Comparison of ENCODE assay signal across 1 cellular context in genomic region chr15:67915374-67916050, GRCh38.
A peak's percentile ranks its signal among the peaks of the same experiment; 100 is the strongest.
TF ChIP-seq lines count a peak whose summit lies in the region.

No MANE protein-coding gene starts in this region.

TF ChIP-seq in HEK293, 187 proteins besides CTCF, POLR2A, EP300 and RAD21 (continued from another document):
- TF ChIP-seq FEZF1 (tag by site-specific recombination; IDR thresholded peaks at IDR 0.05) (peak; percentile 63), ZNF561 (tag by site-specific recombination; IDR thresholded peaks at IDR 0.05; ENCODE audit: borderline replicate concordance) (peak; percentile 70; the same call in 1 of the 2 replicates), ZNF335 (tag by site-specific recombination; conservative IDR thresholded peaks at IDR 0.05) (peak; percentile 87), YY1 (tag by site-specific recombination; IDR thresholded peaks at IDR 0.05) (peak; percentile 50; the same call in 1 of the 2 replicates), ZNF341 (tag by site-specific recombination; IDR thresholded peaks at IDR 0.05; ENCODE audit: low read depth) (peak; percentile 82), ZSCAN16 (tag by site-specific recombination; IDR thresholded peaks at IDR 0.05) (0 out of 2 replicates have a peak, but pooled peaks have one; percentile 30), ZNF843 (tag by site-specific recombination; IDR thresholded peaks at IDR 0.05) (no peak), ZNF24 (tag by site-specific recombination; IDR thresholded peaks at IDR 0.05) (0 out of 2 replicates have a peak, but pooled peaks have one; percentile 50), ZNF514 (tag by site-specific recombination; IDR thresholded peaks at IDR 0.05) (no peak), ZSCAN30 (tag by site-specific recombination; IDR thresholded peaks at IDR 0.05) (peak; percentile 49; the same call in 1 of the 2 replicates), ZBTB21 (tag by site-specific recombination; IDR thresholded peaks at IDR 0.05) (peak; percentile 10; the same call in 1 of the 2 replicates), ZFP69B (tag by site-specific recombination; IDR thresholded peaks at IDR 0.05) (no peak), ZNF366 (tag by site-specific recombination; conservative IDR thresholded peaks at IDR 0.05) (no peak), WT1 (tag by site-specific recombination; IDR thresholded peaks at IDR 0.05) (peak; percentile 56), ZNF544 (tag by site-specific recombination; IDR thresholded peaks at IDR 0.05) (no peak), YY2 (tag by site-specific recombination; IDR thresholded peaks at IDR 0.05) (peak; percentile 69), ZNF140 (tag by site-specific recombination; IDR thresholded peaks at IDR 0.05) (0 out of 2 replicates have a peak, but pooled peaks have one; percentile 2), ZSCAN23 (tag by site-specific recombination; IDR thresholded peaks at IDR 0.05) (no peak), ZFHX2 (tag by site-specific recombination; conservative IDR thresholded peaks at IDR 0.05) (no peak), ZNF624 (tag by site-specific recombination; IDR thresholded peaks at IDR 0.05) (no peak), ZXDB (tag by site-specific recombination; IDR thresholded peaks at IDR 0.05) (no peak), ZNF610 (tag by site-specific recombination; IDR thresholded peaks at IDR 0.05; ENCODE audit: borderline replicate concordance) (0 out of 2 replicates have a peak, but pooled peaks have one; percentile 15), ZNF664 (tag by site-specific recombination; IDR thresholded peaks at IDR 0.05) (no peak), ZNF76 (tag by site-specific recombination; IDR thresholded peaks at IDR 0.05; ENCODE audit: borderline replicate concordance, low read depth) (no peak), ZNF394 (tag by site-specific recombination; IDR thresholded peaks at IDR 0.05; ENCODE audit: borderline replicate concordance) (no peak), ZNF600 (tag by site-specific recombination; IDR thresholded peaks at IDR 0.05) (no peak), GLI2 (tag by site-specific recombination; IDR thresholded peaks at IDR 0.05; ENCODE audit: borderline replicate concordance, low read depth) (no peak)
- TF ChIP-seq, protein P1, sequence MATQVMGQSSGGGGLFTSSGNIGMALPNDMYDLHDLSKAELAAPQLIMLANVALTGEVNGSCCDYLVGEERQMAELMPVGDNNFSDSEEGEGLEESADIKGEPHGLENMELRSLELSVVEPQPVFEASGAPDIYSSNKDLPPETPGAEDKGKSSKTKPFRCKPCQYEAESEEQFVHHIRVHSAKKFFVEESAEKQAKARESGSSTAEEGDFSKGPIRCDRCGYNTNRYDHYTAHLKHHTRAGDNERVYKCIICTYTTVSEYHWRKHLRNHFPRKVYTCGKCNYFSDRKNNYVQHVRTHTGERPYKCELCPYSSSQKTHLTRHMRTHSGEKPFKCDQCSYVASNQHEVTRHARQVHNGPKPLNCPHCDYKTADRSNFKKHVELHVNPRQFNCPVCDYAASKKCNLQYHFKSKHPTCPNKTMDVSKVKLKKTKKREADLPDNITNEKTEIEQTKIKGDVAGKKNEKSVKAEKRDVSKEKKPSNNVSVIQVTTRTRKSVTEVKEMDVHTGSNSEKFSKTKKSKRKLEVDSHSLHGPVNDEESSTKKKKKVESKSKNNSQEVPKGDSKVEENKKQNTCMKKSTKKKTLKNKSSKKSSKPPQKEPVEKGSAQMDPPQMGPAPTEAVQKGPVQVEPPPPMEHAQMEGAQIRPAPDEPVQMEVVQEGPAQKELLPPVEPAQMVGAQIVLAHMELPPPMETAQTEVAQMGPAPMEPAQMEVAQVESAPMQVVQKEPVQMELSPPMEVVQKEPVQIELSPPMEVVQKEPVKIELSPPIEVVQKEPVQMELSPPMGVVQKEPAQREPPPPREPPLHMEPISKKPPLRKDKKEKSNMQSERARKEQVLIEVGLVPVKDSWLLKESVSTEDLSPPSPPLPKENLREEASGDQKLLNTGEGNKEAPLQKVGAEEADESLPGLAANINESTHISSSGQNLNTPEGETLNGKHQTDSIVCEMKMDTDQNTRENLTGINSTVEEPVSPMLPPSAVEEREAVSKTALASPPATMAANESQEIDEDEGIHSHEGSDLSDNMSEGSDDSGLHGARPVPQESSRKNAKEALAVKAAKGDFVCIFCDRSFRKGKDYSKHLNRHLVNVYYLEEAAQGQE (tag by site-specific recombination; IDR thresholded peaks at IDR 0.05): no peak
TF ChIP-seq in HEK293: peak in this region for 18.
